ENCODE assay signal across 25 cellular contexts in genomic region chr10:130915065-130915464, GRCh38.
DNase-seq lines count a peak whose midpoint lies in the region; ATAC-seq and TF ChIP-seq lines count a peak whose summit lies in the region.
"Had no signal": no experiment of that assay in that cellular context is flagged by ENCODE, and none has a peak within 500 bp of the region (broad histone marks: within the 10 kb centered on the region; RNA-seq: fewer than 3 reads in every experiment).

No MANE protein-coding gene starts in this region.

- H3K27ac Mint-ChIP-seq in CD14-positive monocyte (no peak overlapping the region), endodermal cell (no peak overlapping the region), osteocyte (ENCODE audit: unreplicated experiment) (no peak overlapping the region)
- H3K27ac Mint-ChIP-seq in T-helper 2 cell treated with Interferon-gamma antibody and Interleukin-4, amounts not matched to agents 5 μg/mL and 100 μg/mL, for 36 hours, result no peak overlapping the region
- H3K27ac Mint-ChIP-seq: B cell; CD4-positive, alpha-beta memory T cell; CD4-positive, CD25-positive, alpha-beta regulatory T cell; CD8-positive, alpha-beta memory T cell had no signal

- peaks cover 0 to 2% (median 0%) of the 10 kb centered on the region in 3 donors for H3K27me3 Mint-ChIP-seq in CD14-positive monocyte (ENCODE audit: low read depth in 3 of 3)
- peaks cover 9% of the 10 kb centered on the region for H3K27me3 Mint-ChIP-seq in endodermal cell (ENCODE audit: insufficient read depth)
- no peaks in the 10 kb centered on the region for H3K27me3 Mint-ChIP-seq in osteocyte (ENCODE audit: unreplicated experiment)
- no peaks in the 10 kb centered on the region for H3K27me3 Mint-ChIP-seq in T-helper 2 cell treated with Interferon-gamma antibody and Interleukin-4, amounts not matched to agents 5 μg/mL and 100 μg/mL, for 36 hours (ENCODE audit: low read depth)
- H3K27me3 Mint-ChIP-seq: B cell; CD4-positive, alpha-beta memory T cell; CD4-positive, CD25-positive, alpha-beta regulatory T cell had no signal

- H3K4me3 Mint-ChIP-seq in CD14-positive monocyte (no peak overlapping the region), endodermal cell (no peak overlapping the region), osteocyte (ENCODE audit: unreplicated experiment) (no peak overlapping the region)
- no peak overlapping the region for H3K4me3 Mint-ChIP-seq in T-helper 2 cell treated with Interferon-gamma antibody and Interleukin-4, amounts not matched to agents 5 μg/mL and 100 μg/mL, for 36 hours
- H3K4me3 Mint-ChIP-seq: B cell; CD4-positive, alpha-beta memory T cell; CD4-positive, CD25-positive, alpha-beta regulatory T cell; CD8-positive, alpha-beta memory T cell had no signal

- intact Hi-C loops in CD14-positive monocyte (cut with micrococcal nuclease) (no loop called here), sigmoid colon (cut with DNase I) (no loop called here), Right ventricle myocardium inferior (cut with DNase I) (no loop called here)

- H3K36me3 ChIP-seq in endodermal cell (ENCODE audit: control insufficient read depth, insufficient read depth, low read length) (no peaks in the 10 kb centered on the region), sigmoid colon (no peaks in the 10 kb centered on the region)
- H3K36me3 ChIP-seq: BLaER1 treated with 17β-estradiol and CSF1 and Interleukin-3, amounts not matched to agents 10 nM and 100 nM had no signal

- H3K9ac ChIP-seq in endodermal cell (ENCODE audit: extremely low read depth, low read length, poor library complexity, severe bottlenecking), result no peak overlapping the region
- H3K9ac ChIP-seq: BLaER1 treated with 17β-estradiol and CSF1 and Interleukin-3, amounts not matched to agents 10 nM and 100 nM had no signal

- TF ChIP-seq EP300 in sigmoid colon (IDR thresholded peaks at IDR 0.05), result no peak

- TF ChIP-seq CTCF in CD14-positive monocyte (IDR thresholded peaks at IDR 0.05), result no peak
- no peak for TF ChIP-seq CTCF in endodermal cell (conservative IDR thresholded peaks at IDR 0.05)
- no peak for TF ChIP-seq CTCF in osteocyte (IDR thresholded peaks at IDR 0.05)
- no peak for TF ChIP-seq CTCF in sigmoid colon (IDR thresholded peaks at IDR 0.05)

- no peaks in the 10 kb centered on the region for H3K36me3 Mint-ChIP-seq in CD14-positive monocyte
- H3K36me3 Mint-ChIP-seq in endodermal cell (ENCODE audit: low read depth), result peaks cover 2% of the 10 kb centered on the region
- H3K36me3 Mint-ChIP-seq in osteocyte (ENCODE audit: unreplicated experiment), result no peaks in the 10 kb centered on the region
- H3K36me3 Mint-ChIP-seq in T-helper 2 cell treated with Interferon-gamma antibody and Interleukin-4, amounts not matched to agents 5 μg/mL and 100 μg/mL, for 36 hours (ENCODE audit: low read depth), result no peaks in the 10 kb centered on the region
- H3K36me3 Mint-ChIP-seq: CD4-positive, CD25-positive, alpha-beta regulatory T cell; CD8-positive, alpha-beta memory T cell had no signal

- no peak for TF ChIP-seq POLR2A in sigmoid colon (IDR thresholded peaks at IDR 0.05)

- DNase-seq in CD14-positive monocyte (ENCODE audit: low spot score) (peak; percentile 9), endodermal cell (peak; percentile 10), mesenteric fat pad (ENCODE audit: low spot score) (peak; percentile 41), osteocyte (ENCODE audit: extremely low spot score, unreplicated experiment) (peak; percentile 60), sigmoid colon (no peak), Right ventricle myocardium inferior (ENCODE audit: missing footprints) (no peak)
- no peak for DNase-seq in T-helper 2 cell treated with Interferon-gamma antibody and Interleukin-4, amounts not matched to agents 5 μg/mL and 100 μg/mL, for 36 hours (ENCODE audit: low spot score)
- DNase-seq: AML-193; CD4-positive, alpha-beta memory T cell; CD4-positive, CD25-positive, alpha-beta regulatory T cell; CD8-positive, alpha-beta memory T cell; COR-L47; DMS 273 treated with DMSO at 0.1 percent for 48 hours; DMS153; DMS53; DMS79; DND-41; EL; GDM1 had no signal

- no peak for ATAC-seq in Right ventricle myocardium inferior
- ATAC-seq: A549, GM12878 had no signal

- H3K27ac ChIP-seq in endodermal cell (ENCODE audit: low read depth, low read length) (no peak overlapping the region), sigmoid colon (no peak overlapping the region)
- H3K27ac ChIP-seq: 22Rv1; A549; BLaER1 treated with 17β-estradiol and CSF1 and Interleukin-3, amounts not matched to agents 10 nM and 100 nM; C4-2B had no signal

- H3K9me3 ChIP-seq in endodermal cell (ENCODE audit: control insufficient read depth, low read length) (no peaks in the 10 kb centered on the region), sigmoid colon (peaks cover 0 to 8% (median 0%) of the 10 kb centered on the region in 4 donors)

- H3K27me3 ChIP-seq in endodermal cell (ENCODE audit: control insufficient read depth, insufficient read depth, low read length, poor library complexity, severe bottlenecking) (no peaks in the 10 kb centered on the region), sigmoid colon (no peaks in the 10 kb centered on the region)
- H3K27me3 ChIP-seq: BLaER1 treated with 17β-estradiol and CSF1 and Interleukin-3, amounts not matched to agents 10 nM and 100 nM had no signal

- 76 to 83% methylated on average over 4 to 6 of the region's 6 CpGs for WGBS in endodermal cell (ENCODE audit: insufficient coverage in 1 of 2, insufficient read length in 1 of 2), 2 experiments
- WGBS in sigmoid colon, 2 donors, result 64 to 75% methylated on average over 6 of the region's 6 CpGs

- H3K9me3 Mint-ChIP-seq in CD14-positive monocyte (peaks cover 2 to 11% (median 8%) of the 10 kb centered on the region in 7 donors), endodermal cell (peaks cover 16% of the 10 kb centered on the region), osteocyte (ENCODE audit: unreplicated experiment) (peaks cover 60% of the 10 kb centered on the region)
- peaks cover 4% of the 10 kb centered on the region for H3K9me3 Mint-ChIP-seq in T-helper 2 cell treated with Interferon-gamma antibody and Interleukin-4, amounts not matched to agents 5 μg/mL and 100 μg/mL, for 36 hours

- H3K4me3 ChIP-seq in endodermal cell (ENCODE audit: low read length) (no peak overlapping the region), sigmoid colon (no peak overlapping the region)
- H3K4me3 ChIP-seq: A549; BLaER1 treated with 17β-estradiol and CSF1 and Interleukin-3, amounts not matched to agents 10 nM and 100 nM; GM12878 had no signal

- H3K4me1 Mint-ChIP-seq in CD14-positive monocyte, result no peaks in the 10 kb centered on the region
- H3K4me1 Mint-ChIP-seq in endodermal cell, result no peaks in the 10 kb centered on the region
- H3K4me1 Mint-ChIP-seq in osteocyte (ENCODE audit: unreplicated experiment), result no peaks in the 10 kb centered on the region
- no peaks in the 10 kb centered on the region for H3K4me1 Mint-ChIP-seq in T-helper 2 cell treated with Interferon-gamma antibody and Interleukin-4, amounts not matched to agents 5 μg/mL and 100 μg/mL, for 36 hours (ENCODE audit: low read depth)
- H3K4me1 Mint-ChIP-seq: B cell; CD4-positive, alpha-beta memory T cell; CD4-positive, CD25-positive, alpha-beta regulatory T cell; CD8-positive, alpha-beta memory T cell had no signal

- H3K4me1 ChIP-seq in endodermal cell (ENCODE audit: control insufficient read depth, insufficient read depth, low read length) (no peaks in the 10 kb centered on the region), sigmoid colon (no peaks in the 10 kb centered on the region)
- H3K4me1 ChIP-seq: A549 had no signal

Comparison
In these comparisons a context has a peak if more than half of its experiments do, and no peak if none do; other contexts are left out.
1. DNase-seq: peak in CD14-positive monocyte (single experiment), endodermal cell (single experiment), mesenteric fat pad (single experiment) and osteocyte (single experiment); none in T-helper 2 cell treated with Interferon-gamma antibody and Interleukin-4, amounts not matched to agents 5 μg/mL and 100 μg/mL, for 36 hours (single experiment), sigmoid colon (single experiment) and Right ventricle myocardium inferior (single experiment).